ENCODE assay signal across 8 cellular contexts in genomic region chr5:68250662-68251298, GRCh38. TPM values are rescaled to one million over a fixed set of nuclear protein-coding genes. Genes with fewer than 3 reads are reported as not detected.
DNase-seq lines count a peak whose midpoint lies in the region; ATAC-seq and TF ChIP-seq lines count a peak whose summit lies in the region.
"Had no signal": no experiment of that assay in that cellular context is flagged by ENCODE, and none has a peak within 500 bp of the region (broad histone marks: within the 10 kb centered on the region; RNA-seq: fewer than 3 reads in every experiment).

No MANE protein-coding gene starts in this region.

- H2AK9ac ChIP-seq in IMR-90 (replicated peaks; ENCODE audit: low read depth, low read length, poor library complexity): no peak overlapping the region

- H3K79me1 ChIP-seq in IMR-90 (ENCODE audit: low read depth in 1 of 2, low read length in 2 of 2): peaks cover 11 to 41% of the 10 kb centered on the region in 2 experiments; a peak in 3 of 4 replicates

- peak overlapping the region; percentile 46; the same call in 1 of the 2 replicates for H3K4me2 ChIP-seq in IMR-90 (ENCODE audit: low read depth, low read length)

- WGBS in IMR-90 (ENCODE audit: extremely low coverage in 2 of 2, insufficient read length in 1 of 2), 2 experiments: no CpG with 5 or more reads among the region's 5 CpGs
- WGBS in liver: 55% methylated on average over 5 of the region's 5 CpGs
- 42 to 57% (median 55%) methylated on average over 5 of the region's 5 CpGs for WGBS in stomach, 5 donors

- POLR2A ChIA-PET in IMR-90 (lab: Charles Lee; ENCODE audit: unreplicated experiment): interaction anchor here (0.6 kb wide), 1 partner anchor 35 kb away, joined by 3 read pairs; the partner anchor contains the start of gene PIK3R1

- H3K56ac ChIP-seq in IMR-90 (ENCODE audit: extremely low read depth, insufficient read depth, low read length): no peak overlapping the region

- peaks cover 70% of the 10 kb centered on the region for H3K4me1 Mint-ChIP-seq in activated T-helper 2 cell treated with anti-CD3 and anti-CD28 coated beads, Interferon-gamma antibody, Interleukin-2, Interleukin-4, amounts not matched to agents 10 μg/mL and 5 μg/mL and 100 μg/mL, durations not matched to agents 14 hours and 24 hours and 36 hours (ENCODE audit: low read depth)

- H3K27me3 ChIP-seq in IMR-90 (ENCODE audit: control insufficient read depth, insufficient read depth, low read length) (no peaks in the 10 kb centered on the region), liver (ENCODE audit: control insufficient read depth in 4 of 4, insufficient read depth in 4 of 4, low read length in 3 of 4) (no peaks in the 10 kb centered on the region), stomach (no peaks in the 10 kb centered on the region)

- no peak overlapping the region for H2BK20ac ChIP-seq in IMR-90 (ENCODE audit: low read depth, low read length)

- H3K4me3 Mint-ChIP-seq in activated T-helper 2 cell treated with anti-CD3 and anti-CD28 coated beads, Interferon-gamma antibody, Interleukin-2, Interleukin-4, amounts not matched to agents 10 μg/mL and 5 μg/mL and 100 μg/mL, durations not matched to agents 14 hours and 24 hours and 36 hours (ENCODE audit: low read depth): peak overlapping the region; percentile 41

- TF ChIP-seq RAD21 in IMR-90 (IDR thresholded peaks at IDR 0.05; ENCODE audit: low read length): no peak
- TF ChIP-seq RAD21 in liver (IDR thresholded peaks at IDR 0.05): peak in 1 of 2 donors; percentile 1

- TF ChIP-seq POLR2A in IMR-90 (IDR thresholded peaks at IDR 0.05; ENCODE audit: low read depth, low read length) (no peak), stomach (IDR thresholded peaks at IDR 0.05) (no peak)

- 0 out of 2 replicates have a peak overlapping the region, but pooled peaks have one; percentile 46 for H3K23ac ChIP-seq in IMR-90 (ENCODE audit: low read depth, low read length)

- no peaks in the 10 kb centered on the region for H3K27me3 Mint-ChIP-seq in activated T-helper 2 cell treated with anti-CD3 and anti-CD28 coated beads, Interferon-gamma antibody, Interleukin-2, Interleukin-4, amounts not matched to agents 10 μg/mL and 5 μg/mL and 100 μg/mL, durations not matched to agents 14 hours and 24 hours and 36 hours (ENCODE audit: low read depth)

- no TSS peak for BruUV-seq in IMR-90 (replicated peaks; lab: Mats Ljungman, UMichigan)

- peaks cover 6% of the 10 kb centered on the region; the same call in 1 of the 2 replicates for H4K20me1 ChIP-seq in IMR-90 (ENCODE audit: insufficient read depth, low read length)

- H4K8ac ChIP-seq in IMR-90 (ENCODE audit: low read depth in 2 of 2, low read length in 2 of 2): 0 out of 4 replicates have a peak overlapping the region, but pooled peaks of 1 of the 2 experiments have one; percentile 26

- peak overlapping the region; percentile 15; the same call in 1 of the 2 replicates for H4K5ac ChIP-seq in IMR-90 (ENCODE audit: low read depth, low read length)

- H3K9ac ChIP-seq in IMR-90 (ENCODE audit: low read depth, low read length) (no peak overlapping the region), liver (ENCODE audit: low read depth in 1 of 2, low read length in 2 of 2) (no peak overlapping the region)

- peak overlapping the region; percentile 54 for H3K27ac Mint-ChIP-seq in activated T-helper 2 cell treated with anti-CD3 and anti-CD28 coated beads, Interferon-gamma antibody, Interleukin-2, Interleukin-4, amounts not matched to agents 10 μg/mL and 5 μg/mL and 100 μg/mL, durations not matched to agents 14 hours and 24 hours and 36 hours

- CTCF ChIA-PET in IMR-90 (lab: Yijun Ruan, JAX): interaction anchor here (0.7 to 3.1 kb wide), 2 partner anchors 9 to 1004 kb away, joined by 3 to 19 read pairs; no protein-coding TSS in a partner anchor

- no peak overlapping the region for H2BK5ac ChIP-seq in IMR-90 (ENCODE audit: low read depth, low read length, poor library complexity, severe bottlenecking)

- TF ChIP-seq EP300 in stomach (IDR thresholded peaks at IDR 0.05): no peak

- in situ Hi-C loops in IMR-90 (cut with MboI; ENCODE audit: low sequenced_read_pairs): loop anchor here (5.0 to 25.0 kb wide), 2 partner anchors 1003 to 1438 kb away; no protein-coding TSS in a partner anchor
- in situ Hi-C loops in GM13977 (cut with MboI; ENCODE audit: low pct_unique_long_range_greater_than_20kb, low sequenced_read_pairs, unreplicated experiment): loop anchor here (10.0 to 25.0 kb wide), 3 partner anchors 762 to 1263 kb away; no protein-coding TSS in a partner anchor

- intact Hi-C loops in IMR-90 (cut with micrococcal nuclease): loop anchor here (5.0 to 10.0 kb wide), 3 partner anchors 33 to 1446 kb away; partner anchors contain the start of gene PIK3R1
- intact Hi-C loops in activated T-helper 2 cell treated with anti-CD3 and anti-CD28 coated beads, Interferon-gamma antibody, Interleukin-2, Interleukin-4, amounts not matched to agents 10 μg/mL and 5 μg/mL and 100 μg/mL, durations not matched to agents 14 hours and 24 hours and 36 hours (cut with micrococcal nuclease): loop anchor here (2.0 to 10.0 kb wide), 3 partner anchors 36 to 1046 kb away; partner anchors contain the start of gene PIK3R1
- intact Hi-C loops in stomach (cut with DNase I; ENCODE audit: low total_unique reads): loop anchor here (10.0 kb wide), 1 partner anchor 1016 kb away; no protein-coding TSS in a partner anchor

- no peak overlapping the region for H3K4ac ChIP-seq in IMR-90 (ENCODE audit: low read depth, low read length)

- H3K18ac ChIP-seq in IMR-90 (ENCODE audit: low read depth, low read length): peak overlapping the region; percentile 14; the same call in 1 of the 2 replicates

- peaks cover 9% of the 10 kb centered on the region for H3K9me1 ChIP-seq in IMR-90 (ENCODE audit: insufficient read depth, low read length)

- H2AK5ac ChIP-seq in IMR-90 (ENCODE audit: low read depth, low read length): no peak overlapping the region

- H2BK120ac ChIP-seq in IMR-90 (ENCODE audit: low read depth, low read length): no peak overlapping the region

- no peak for TF ChIP-seq CTCF in IMR-90 (conservative IDR thresholded peaks at IDR 0.05; ENCODE audit: low read depth, low read length)
- TF ChIP-seq CTCF in liver (IDR thresholded peaks at IDR 0.05; ENCODE audit: low read depth, low read length, missing input control): no peak
- no peak for TF ChIP-seq CTCF in stomach (IDR thresholded peaks at IDR 0.05)
- TF ChIP-seq CTCF in GM13977 (IDR thresholded peaks at IDR 0.05; ENCODE audit: extremely low read depth, insufficient read depth, missing control alignments): no peak

- peaks cover 17% of the 10 kb centered on the region for H3K36me3 Mint-ChIP-seq in activated T-helper 2 cell treated with anti-CD3 and anti-CD28 coated beads, Interferon-gamma antibody, Interleukin-2, Interleukin-4, amounts not matched to agents 10 μg/mL and 5 μg/mL and 100 μg/mL, durations not matched to agents 14 hours and 24 hours and 36 hours (ENCODE audit: low read depth)

- H3K9me3 Mint-ChIP-seq in activated T-helper 2 cell treated with anti-CD3 and anti-CD28 coated beads, Interferon-gamma antibody, Interleukin-2, Interleukin-4, amounts not matched to agents 10 μg/mL and 5 μg/mL and 100 μg/mL, durations not matched to agents 14 hours and 24 hours and 36 hours: no peaks in the 10 kb centered on the region

- H3K14ac ChIP-seq in IMR-90 (replicated peaks; ENCODE audit: low read depth, low read length): no peak overlapping the region; the same call in 1 of the 2 replicates

- no peak overlapping the region for H2AFZ ChIP-seq in IMR-90 (replicated peaks; ENCODE audit: low read length, poor library complexity)

- DNase-seq in IMR-90: no peak
- no peak for DNase-seq in activated T-helper 2 cell treated with anti-CD3 and anti-CD28 coated beads, Interferon-gamma antibody, Interleukin-2, Interleukin-4, amounts not matched to agents 10 μg/mL and 5 μg/mL and 100 μg/mL, durations not matched to agents 14 hours and 24 hours and 36 hours (ENCODE audit: low spot score)
- DNase-seq in stomach: no peak
- DNase-seq in NCI-H748 treated with DMSO at 0.1 percent for 48 hours (lab: John Stamatoyannopoulos, UW): no peak
- DNase-seq in GM13977 (ENCODE audit: low spot score): no peak
- DNase-seq: NCI-H526 treated with DMSO at 0.1 percent for 48 hours had no signal

- H3K36me3 ChIP-seq in IMR-90 (ENCODE audit: control insufficient read depth, insufficient read depth, low read length): no peaks in the 10 kb centered on the region
- H3K36me3 ChIP-seq in liver (ENCODE audit: control insufficient read depth in 4 of 4, insufficient read depth in 3 of 4, low read depth in 1 of 4, low read length in 3 of 4): peaks cover 0 to 6% (median 2%) of the 10 kb centered on the region in 4 donors
- H3K36me3 ChIP-seq in stomach: no peaks in the 10 kb centered on the region

- H3K4me3 ChIP-seq in IMR-90 (ENCODE audit: insufficient read depth, low read depth, low read length) (no peak overlapping the region), liver (ENCODE audit: low read depth in 1 of 3, low read length in 3 of 3) (no peak overlapping the region), stomach (no peak overlapping the region)

- no peak overlapping the region for H4K91ac ChIP-seq in IMR-90 (ENCODE audit: insufficient read depth, low read depth, low read length)

- H3K27ac ChIP-seq in IMR-90 (ENCODE audit: insufficient read depth, low read length) (no peak overlapping the region), liver (ENCODE audit: low read depth in 1 of 2, low read length in 2 of 2) (peak overlapping the region; percentile 7 to 9), stomach (peak overlapping the region in 4 of 5 donors; percentile 39 to 75 (median 65))

- no peak for ATAC-seq in IMR-90 (ENCODE audit: low read depth)
- ATAC-seq in HG03469 (IDR thresholded peaks at IDR 0.05; ENCODE audit: unreplicated experiment): no peak

- peaks cover 12% of the 10 kb centered on the region for H3K4me1 ChIP-seq in IMR-90 (ENCODE audit: control insufficient read depth, insufficient read depth, low read length)
- peaks cover 15 to 66% (median 42%) of the 10 kb centered on the region in 4 donors for H3K4me1 ChIP-seq in liver (ENCODE audit: control insufficient read depth in 4 of 4, insufficient read depth in 4 of 4, low read length in 3 of 4)
- peaks cover 36 to 91% (median 61%) of the 10 kb centered on the region in 4 donors for H3K4me1 ChIP-seq in stomach

- H2BK15ac ChIP-seq in IMR-90 (ENCODE audit: low read depth, low read length): no peak overlapping the region

- dilution Hi-C loops in IMR-90 (cut with HindIII; ENCODE audit: low sequenced_read_pairs, unreplicated experiment): no loop called here

- no peaks in the 10 kb centered on the region for H3K9me3 ChIP-seq in IMR-90 (ENCODE audit: control insufficient read depth, insufficient read depth, low read length)
- no peaks in the 10 kb centered on the region for H3K9me3 ChIP-seq in liver (ENCODE audit: control insufficient read depth in 4 of 4, low read length in 3 of 4)
- H3K9me3 ChIP-seq in stomach: no peaks in the 10 kb centered on the region

RNA-seq across cellular contexts. Expression of gene PIK3R1, which starts 35.2 kb away (rescaled TPM):
- total RNA-seq in IMR-90 (2012; rRNA removed) (9.3 and 13.6 TPM in 2 replicates), liver (100 to 1,000 TPM in 1 of 2 donors, 10 to 100 TPM in 1; 53.1 to 123 TPM), stomach (100 to 1,000 TPM in 3 of 5 donors, 10 to 100 TPM in 2; 45.2 to 280 (median 115) TPM)
- polyA plus RNA-seq in IMR-90 (2012; rRNA removed) (2.4 and 2.6 TPM in 2 replicates), liver (10 to 100 TPM; 22.6 to 41.5 TPM), stomach (10 to 100 TPM in 2 of 3 donors, 1 to 10 TPM in 1; 9.2 to 10.5 (median 10.1) TPM)
- 0.45 and 0.77 TPM in 2 replicates for polyA plus RNA-seq in IMR-90 (2012; cell fraction: cytosol; rRNA removed)
- 0.92 and 4.4 TPM in 2 replicates for polyA plus RNA-seq in IMR-90 (2012; cell fraction: nucleus; rRNA removed; ENCODE audit: low replicate concordance)
- 58.8 and 60.0 TPM in 2 replicates for total RNA-seq in activated T-helper 2 cell treated with anti-CD3 and anti-CD28 coated beads, Interferon-gamma antibody, Interleukin-2, Interleukin-4, amounts not matched to agents 10 μg/mL and 5 μg/mL and 100 μg/mL, durations not matched to agents 14 hours and 24 hours and 36 hours
